ENCODE assay signal across 19 cellular contexts in genomic region chr22:20980523-20980922, GRCh38. TPM values are rescaled to one million over a fixed set of nuclear protein-coding genes. Genes with fewer than 3 reads are reported as not detected.
DNase-seq lines count a peak whose midpoint lies in the region; ATAC-seq and TF ChIP-seq lines count a peak whose summit lies in the region.
"Had no signal": no experiment of that assay in that cellular context is flagged by ENCODE, and none has a peak within 500 bp of the region (broad histone marks: within the 10 kb centered on the region; RNA-seq: fewer than 3 reads in every experiment).

No MANE protein-coding gene starts in this region.

- H3K4me3 Mint-ChIP-seq in activated CD4-positive, alpha-beta T cell treated with anti-CD3 and anti-CD28 coated beads for 36 hours: peak overlapping the region; percentile 98
- H3K4me3 Mint-ChIP-seq in central memory CD8-positive, alpha-beta T cell: peak overlapping the region; percentile 90
- H3K4me3 Mint-ChIP-seq in neural progenitor cell: peak overlapping the region; percentile 77

- peaks cover 22% of the 10 kb centered on the region for H3K79me2 ChIP-seq in neural progenitor cell (ENCODE audit: low read depth)

- peak overlapping the region; percentile 92 for H3K27ac Mint-ChIP-seq in activated CD4-positive, alpha-beta T cell treated with anti-CD3 and anti-CD28 coated beads for 36 hours
- H3K27ac Mint-ChIP-seq in central memory CD8-positive, alpha-beta T cell (ENCODE audit: low read depth): peak overlapping the region; percentile 86
- H3K27ac Mint-ChIP-seq in neural progenitor cell: no peak overlapping the region

- no peaks in the 10 kb centered on the region for H3K9me3 ChIP-seq in neural progenitor cell (ENCODE audit: low read depth)
- H3K9me3 ChIP-seq: neutrophil had no signal

- H3K4me1 Mint-ChIP-seq in activated CD4-positive, alpha-beta T cell treated with anti-CD3 and anti-CD28 coated beads for 36 hours: peaks cover 40% of the 10 kb centered on the region
- H3K4me1 Mint-ChIP-seq in central memory CD8-positive, alpha-beta T cell: peaks cover 33% of the 10 kb centered on the region
- peaks cover 29% of the 10 kb centered on the region for H3K4me1 Mint-ChIP-seq in neural progenitor cell

- no peaks in the 10 kb centered on the region for H4K20me1 ChIP-seq in neural progenitor cell (ENCODE audit: low read depth)

- no peaks in the 10 kb centered on the region for H3K27me3 ChIP-seq in neural progenitor cell
- H3K27me3 ChIP-seq: adrenal gland had no signal

- no peak for DNase-seq in activated CD4-positive, alpha-beta T cell treated with anti-CD3 and anti-CD28 coated beads for 36 hours
- DNase-seq in activated CD4-positive, alpha-beta T cell treated with anti-CD3 and anti-CD28 coated beads, Interleukin-2, amount 50 U/mL, for 4 hours: no peak
- no peak for DNase-seq in Jurkat, Clone E6-1 (ENCODE audit: low read depth, low spot score)
- DNase-seq in central memory CD8-positive, alpha-beta T cell (ENCODE audit: low spot score in 2 of 2): no peak
- DNase-seq in neural progenitor cell (ENCODE audit: low spot score) (no peak), DMS153 (lab: John Stamatoyannopoulos, UW) (no peak), D341Med (ENCODE audit: low spot score) (no peak), NCI-H82 treated with DMSO at 0.1 percent for 48 hours (lab: John Stamatoyannopoulos, UW; ENCODE audit: unreplicated experiment) (no peak)
- DNase-seq: adrenal gland, Calu3, erythroblast, H7, heart left ventricle, Kasumi-1, NCI-H187, small intestine had no signal

- no peak overlapping the region for H2AFZ ChIP-seq in neural progenitor cell (replicated peaks)

- CTCF ChIA-PET in activated CD4-positive, alpha-beta T cell treated with anti-CD3 and anti-CD28 coated beads for 36 hours (lab: Charles Lee): interaction anchor here (2.2 kb wide), 1 partner anchor 19 kb away, joined by 10 read pairs; no protein-coding TSS in a partner anchor

- H3K27ac ChIP-seq in neural progenitor cell: no peak overlapping the region
- H3K27ac ChIP-seq: neutrophil had no signal

- H3K9me3 Mint-ChIP-seq in activated CD4-positive, alpha-beta T cell treated with anti-CD3 and anti-CD28 coated beads for 36 hours (ENCODE audit: low read depth): peaks cover 3% of the 10 kb centered on the region
- no peaks in the 10 kb centered on the region for H3K9me3 Mint-ChIP-seq in central memory CD8-positive, alpha-beta T cell
- H3K9me3 Mint-ChIP-seq in neural progenitor cell: no peaks in the 10 kb centered on the region

- peak overlapping the region; percentile 87; the same call in 1 of the 2 replicates for H3K4me3 ChIP-seq in Jurkat, Clone E6-1 (ENCODE audit: low read length)
- H3K4me3 ChIP-seq in neural progenitor cell: no peak overlapping the region

- no peaks in the 10 kb centered on the region for H3K27me3 Mint-ChIP-seq in activated CD4-positive, alpha-beta T cell treated with anti-CD3 and anti-CD28 coated beads for 36 hours
- peaks cover 8% of the 10 kb centered on the region for H3K27me3 Mint-ChIP-seq in central memory CD8-positive, alpha-beta T cell
- H3K27me3 Mint-ChIP-seq in neural progenitor cell (ENCODE audit: insufficient read depth, low read depth): peaks cover 13% of the 10 kb centered on the region

- POLR2A ChIA-PET in activated CD4-positive, alpha-beta T cell treated with anti-CD3 and anti-CD28 coated beads for 36 hours (lab: Charles Lee): interaction anchor here (0.6 kb wide), 1 partner anchor 8 kb away, joined by 6 read pairs; no protein-coding TSS in a partner anchor

- no peak for TF ChIP-seq CTCF in neural progenitor cell (IDR thresholded peaks at IDR 0.05)

- H3K4me2 ChIP-seq in neural progenitor cell: peak overlapping the region; percentile 67

- H3K9ac ChIP-seq in neural progenitor cell: no peak overlapping the region

- no peaks in the 10 kb centered on the region for H3K36me3 ChIP-seq in neural progenitor cell
- H3K36me3 ChIP-seq: neutrophil had no signal

- intact Hi-C loops in activated CD4-positive, alpha-beta T cell treated with anti-CD3 and anti-CD28 coated beads for 36 hours (cut with DNase I, micrococcal nuclease): loop anchor here in 1 of 2 experiments (2.0 kb wide), 1 partner anchor 20 kb away; no protein-coding TSS in a partner anchor

- H3K36me3 Mint-ChIP-seq in activated CD4-positive, alpha-beta T cell treated with anti-CD3 and anti-CD28 coated beads for 36 hours (ENCODE audit: low read depth): peaks cover 8% of the 10 kb centered on the region
- H3K36me3 Mint-ChIP-seq in central memory CD8-positive, alpha-beta T cell (ENCODE audit: insufficient read depth): peaks cover 17% of the 10 kb centered on the region
- H3K36me3 Mint-ChIP-seq in neural progenitor cell: peaks cover 6% of the 10 kb centered on the region

- peaks cover 24% of the 10 kb centered on the region for H3K4me1 ChIP-seq in neural progenitor cell

- no peak for ATAC-seq in activated CD4-positive, alpha-beta T cell treated with anti-CD3 and anti-CD28 coated beads for 36 hours
- ATAC-seq in central memory CD8-positive, alpha-beta T cell (replicated peaks; ENCODE audit: extremely low read depth, poor library complexity, severe bottlenecking): no peak
- ATAC-seq: A549, heart left ventricle had no signal

- peaks cover 28% of the 10 kb centered on the region for H3F3A ChIP-seq in neural progenitor cell (ENCODE audit: low read depth)

RNA-seq across cellular contexts. Expression of gene LZTR1, which starts 1.6 kb away (rescaled TPM):
- 10 to 100 TPM; 31.9 to 40.5 TPM for total RNA-seq in activated CD4-positive, alpha-beta T cell treated with anti-CD3 and anti-CD28 coated beads for 36 hours
- polyA plus RNA-seq in Jurkat, Clone E6-1 (2012; ENCODE audit: insufficient read depth, insufficient read length): 45.9 TPM
- total RNA-seq in neural progenitor cell (ENCODE audit: low replicate concordance): 21.9 and 39.4 TPM in 2 replicates

RNA-seq across cellular contexts. Expression of gene AIFM3, which starts 13.5 kb away (rescaled TPM):
- under 1 TPM in 1 of 2 experiments, not detected in 1; 0.21 TPM for total RNA-seq in activated CD4-positive, alpha-beta T cell treated with anti-CD3 and anti-CD28 coated beads for 36 hours
- polyA plus RNA-seq in Jurkat, Clone E6-1 (2012; ENCODE audit: insufficient read depth, insufficient read length): not detected
- 4.3 and 12.0 TPM in 2 replicates for total RNA-seq in neural progenitor cell (ENCODE audit: low replicate concordance)
- total RNA-seq: T-helper 1 cell treated with Interleukin-12 subunit alpha and Interleukin-12 subunit beta and Interleukin-4 antibody, amounts not matched to agents 30 ng/mL and 1 ng/mL, for 36 hours had no signal

RNA-seq across cellular contexts. Expression of gene THAP7, which starts 21.4 kb away (rescaled TPM):
- 10 to 100 TPM; 25.1 to 27.2 TPM for total RNA-seq in activated CD4-positive, alpha-beta T cell treated with anti-CD3 and anti-CD28 coated beads for 36 hours
- polyA plus RNA-seq in Jurkat, Clone E6-1 (2012; ENCODE audit: insufficient read depth, insufficient read length): 61.4 TPM
- 14.7 and 29.2 TPM in 2 replicates for total RNA-seq in neural progenitor cell (ENCODE audit: low replicate concordance)

RNA-seq across cellular contexts. Expression of gene P2RX6, which starts 34.4 kb away (rescaled TPM):
- total RNA-seq in activated CD4-positive, alpha-beta T cell treated with anti-CD3 and anti-CD28 coated beads for 36 hours: under 1 TPM; 0.18 to 0.25 TPM
- not detected for polyA plus RNA-seq in Jurkat, Clone E6-1 (2012; ENCODE audit: insufficient read depth, insufficient read length)
- total RNA-seq in neural progenitor cell (ENCODE audit: low replicate concordance): 0.36 and 0.53 TPM in 2 replicates

RNA-seq across cellular contexts. Expression of gene SLC7A4, which starts 51.8 kb away (rescaled TPM):
- total RNA-seq in activated CD4-positive, alpha-beta T cell treated with anti-CD3 and anti-CD28 coated beads for 36 hours: not detected
- not detected for polyA plus RNA-seq in Jurkat, Clone E6-1 (2012; ENCODE audit: insufficient read depth, insufficient read length)
- total RNA-seq in neural progenitor cell (ENCODE audit: low replicate concordance): 0.34 TPM in 1 of 2 replicates, not detected in the other
- total RNA-seq: H7; T-helper 1 cell treated with Interleukin-12 subunit alpha and Interleukin-12 subunit beta and Interleukin-4 antibody, amounts not matched to agents 30 ng/mL and 1 ng/mL, for 36 hours had no signal
- polyA plus RNA-seq: A549, heart left ventricle had no signal
